In the genomic region with DNA sequence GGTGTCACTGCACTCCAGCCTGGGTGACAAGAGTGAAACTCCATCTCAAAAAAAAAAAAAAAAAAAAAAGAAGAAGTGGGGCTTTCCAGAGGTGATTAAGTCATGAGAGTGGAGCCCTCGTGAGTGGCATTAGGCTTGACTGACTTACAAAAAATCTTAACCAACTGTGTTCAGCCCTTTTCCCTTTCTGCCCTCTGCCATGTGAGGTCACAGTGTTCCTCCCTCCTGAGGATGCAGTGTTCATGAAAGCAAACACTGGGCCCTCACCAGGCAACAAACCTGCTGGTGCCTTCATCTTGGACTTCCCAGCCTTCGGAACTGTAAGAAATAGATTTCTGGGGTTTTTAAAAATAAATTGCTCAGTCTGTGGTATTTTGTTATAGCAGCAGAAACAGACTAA, we compare ENCODE assay signal across 11 cellular contexts. TPM values are rescaled to one million over a fixed set of nuclear protein-coding genes. Genes with fewer than 3 reads are reported as not detected.
DNase-seq lines count a peak whose midpoint lies in the region; ATAC-seq and TF ChIP-seq lines count a peak whose summit lies in the region.
"Had no signal": no experiment of that assay in that cellular context is flagged by ENCODE, and none has a peak within 500 bp of the region (broad histone marks: within the 10 kb centered on the region; RNA-seq: fewer than 3 reads in every experiment).

No MANE protein-coding gene starts in this region.

- POLR2A ChIA-PET in GM10248 (lab: Yijun Ruan, JAX) = no interaction called here
- POLR2A ChIA-PET in RWPE1 (lab: Yijun Ruan, JAX; ENCODE audit: low non-redundant PET) = no interaction called here

- CTCF ChIA-PET in GM10248 (lab: Yijun Ruan, JAX) (no interaction called here), RWPE1 (lab: Yijun Ruan, JAX) (no interaction called here)

- TF ChIP-seq CTCF in GM10248 (IDR thresholded peaks at IDR 0.05; ENCODE audit: control extremely low read depth, extremely low read depth, low read depth, missing control alignments) (no peak), RWPE1 (conservative IDR thresholded peaks at IDR 0.05; ENCODE audit: low read depth) (no peak)

- H3K27ac ChIP-seq in RWPE1 = no peak overlapping the region
- H3K27ac ChIP-seq: dorsolateral prefrontal cortex had no signal

- DNase-seq in GM10248 (ENCODE audit: extremely low spot score) (peak; percentile 62), GM19238 (ENCODE audit: insufficient read length, low spot score) (peak; percentile 35), OCI-M1 (lab: John Stamatoyannopoulos, UW) (peak; percentile 29), RWPE1 (ENCODE audit: low spot score) (no peak), dermis blood vessel endothelial cell (no peak), NCI-H1436 (lab: John Stamatoyannopoulos, UW) (no peak)
- no peak for DNase-seq in stimulated activated naive CD4-positive, alpha-beta T cell treated with Interleukin-2 at 50 U/mL for 16 hours (lab: John Stamatoyannopoulos, UW)
- DNase-seq: activated CD4-positive, alpha-beta T cell treated with anti-CD3 and anti-CD28 coated beads, Interleukin-2, amount 50 U/mL, for 1 hour; dorsolateral prefrontal cortex; NCI-H1436 treated with DMSO at 0.1 percent for 48 hours had no signal

- ATAC-seq in HG02981 (IDR thresholded peaks at IDR 0.05; ENCODE audit: unreplicated experiment) = peak; percentile 94

RNA-seq across cellular contexts. Expression of gene METTL21A, which starts 37.0 kb away (rescaled TPM):
- 22.8 and 24.2 TPM in 2 replicates for total RNA-seq in dermis blood vessel endothelial cell

RNA-seq across cellular contexts. Expression of gene CCNYL1, which starts 49.2 kb away (rescaled TPM):
- 30.3 and 53.9 TPM in 2 replicates for total RNA-seq in dermis blood vessel endothelial cell

Comparison
In these comparisons a context has a peak if more than half of its experiments do, and no peak if none do; other contexts are left out.
1. DNase-seq: peak in GM10248 (single experiment), GM19238 (single experiment) and OCI-M1 (single experiment); none in RWPE1 (single experiment), stimulated activated naive CD4-positive, alpha-beta T cell treated with Interleukin-2 at 50 U/mL for 16 hours (single experiment), dermis blood vessel endothelial cell (single experiment) and NCI-H1436 (single experiment).